17 cellular contexts compared by ENCODE assay signal in genomic region chr7:95334434-95334833, GRCh38. TPM values are rescaled to one million over a fixed set of nuclear protein-coding genes. Genes with fewer than 3 reads are reported as not detected.
"Had no signal": no experiment of that assay in that cellular context is flagged by ENCODE, and none has a peak within 500 bp of the region (broad histone marks: within the 10 kb centered on the region; RNA-seq: fewer than 3 reads in every experiment).

No MANE protein-coding gene starts in this region.

- ATAC-seq: activated CD4-positive, CD25-positive, alpha-beta regulatory T cell treated with anti-CD3 and anti-CD28 coated beads, Interleukin-2, amount 50 U/mL, for 24 hours; left cardiac atrium; naive thymus-derived CD8-positive, alpha-beta T cell; psoas muscle; right cardiac atrium had no signal

- H3K4me3 ChIP-seq: coronary artery, ovary, psoas muscle, testis had no signal

- H3K4me1 ChIP-seq: testis had no signal

- H3K27me3 ChIP-seq: ovary, testis had no signal

- H3K27ac ChIP-seq: coronary artery, ovary, psoas muscle, testis had no signal

- DNase-seq: activated gamma-delta T cell treated with Interleukin-2 at 50 U/mL for 16 hours; amniotic stem cell; left cardiac atrium; mesendoderm; naive thymus-derived CD8-positive, alpha-beta T cell; ovary; psoas muscle; right cardiac atrium; small intestine; stimulated activated CD4-positive, alpha-beta T cell treated with anti-CD3 and anti-CD28 coated beads, Interleukin-4, amount 100 ng/mL, for 1 hour; T-helper 1 cell; testis had no signal

- H3K9me3 ChIP-seq: ovary, psoas muscle, testis had no signal

- H3K36me3 ChIP-seq: ovary had no signal

RNA-seq across cellular contexts. Expression of gene PON1, which starts 10.1 kb away (rescaled TPM):
- total RNA-seq: activated naive CD4-positive, alpha-beta T cell treated with anti-CD3 and anti-CD28 coated beads, Interleukin-2, amount 50 U/mL, for 72 hours; activated T-helper 1 cell treated with anti-CD3 and anti-CD28 coated beads, Interleukin-12 subunit alpha, Interleukin-12 subunit beta, Interleukin-2, Interleukin-4 antibody, amounts not matched to agents 30 ng/mL and 10 ng/mL and 1 ng/mL, durations not matched to agents 14 hours and 24 hours and 36 hours; epithelial cell of proximal tubule; left cardiac atrium; naive thymus-derived CD8-positive, alpha-beta T cell; psoas muscle had no signal
- polyA plus RNA-seq: naive thymus-derived CD8-positive, alpha-beta T cell; right cardiac atrium had no signal
